ENCODE assay signal across 8 cellular contexts in genomic region chr2:231781798-231782726, GRCh38. TPM values are rescaled to one million over a fixed set of nuclear protein-coding genes. Genes with fewer than 3 reads are reported as not detected.
DNase-seq lines count a peak whose midpoint lies in the region; ATAC-seq and TF ChIP-seq lines count a peak whose summit lies in the region.

No MANE protein-coding gene starts in this region.

- H3K9me3 ChIP-seq in T-helper 17 cell (ENCODE audit: control insufficient read depth, low read length, poor library complexity, severe bottlenecking): no peaks in the 10 kb centered on the region

- no peaks in the 10 kb centered on the region for H3K27me3 Mint-ChIP-seq in T-helper 17 cell
- no peaks in the 10 kb centered on the region for H3K27me3 Mint-ChIP-seq in effector memory CD8-positive, alpha-beta T cell

- H3K9me3 Mint-ChIP-seq in effector memory CD8-positive, alpha-beta T cell: no peaks in the 10 kb centered on the region

- peaks cover 3% of the 10 kb centered on the region for H3K36me3 Mint-ChIP-seq in T-helper 17 cell (ENCODE audit: low read depth)
- H3K36me3 Mint-ChIP-seq in effector memory CD8-positive, alpha-beta T cell (ENCODE audit: insufficient read depth): peaks cover 18% of the 10 kb centered on the region

- H3K4me1 Mint-ChIP-seq in T-helper 17 cell: peaks cover 56% of the 10 kb centered on the region
- H3K4me1 Mint-ChIP-seq in effector memory CD8-positive, alpha-beta T cell (ENCODE audit: low read depth in 2 of 2): peaks cover 59 to 75% of the 10 kb centered on the region in 2 donors

- H3K27ac Mint-ChIP-seq in T-helper 17 cell: peak overlapping the region; percentile 97
- peak overlapping the region; percentile 99 for H3K27ac Mint-ChIP-seq in effector memory CD8-positive, alpha-beta T cell

- peak overlapping the region; percentile 99 for H3K4me3 Mint-ChIP-seq in T-helper 17 cell
- peak overlapping the region; percentile 97 to 99 for H3K4me3 Mint-ChIP-seq in effector memory CD8-positive, alpha-beta T cell

- H3K27ac ChIP-seq in C4-2B: peak overlapping the region; percentile 67

- no peak for TF ChIP-seq CTCF in C4-2B (conservative IDR thresholded peaks at IDR 0.05)

- peak in 1 of 3 donors; percentile 15 for DNase-seq in T-helper 17 cell
- peak in 1 of 3 experiments; percentile 9 for DNase-seq in effector memory CD8-positive, alpha-beta T cell
- DNase-seq in mucosa of gallbladder (ENCODE audit: low spot score): peak; percentile 12
- no peak for DNase-seq in NCI-H2081 treated with DMSO at 0.1 percent for 48 hours (lab: John Stamatoyannopoulos, UW)
- no peak for DNase-seq in iPS-NIHi7 (ENCODE audit: extremely low spot score)

- ATAC-seq in HG03025 (IDR thresholded peaks at IDR 0.05; ENCODE audit: low FRiP score, unreplicated experiment): peak; percentile 0
- ATAC-seq in T-helper 17 cell: peak; percentile 9
- no peak for ATAC-seq in effector memory CD8-positive, alpha-beta T cell (replicated peaks)
- ATAC-seq in HG02885 (IDR thresholded peaks at IDR 0.05; ENCODE audit: poor library complexity, unreplicated experiment): no peak

RNA-seq across cellular contexts. Expression of gene PDE6D, which starts 1.0 kb away (rescaled TPM):
- total RNA-seq in T-helper 17 cell: 10 to 100 TPM; 19.3 to 21.6 TPM
- 24.4 TPM for total RNA-seq in mucosa of gallbladder

RNA-seq across cellular contexts. Expression of gene COPS7B, which starts 4.2 kb away (rescaled TPM):
- total RNA-seq in T-helper 17 cell: 10 to 100 TPM; 38.9 to 46.4 TPM
- 36.9 TPM for total RNA-seq in mucosa of gallbladder

Comparison
In these comparisons a context has a peak if more than half of its experiments do, and no peak if none do; other contexts are left out.
1. ATAC-seq: peak in HG03025 (single experiment) and T-helper 17 cell (single experiment); none in effector memory CD8-positive, alpha-beta T cell (single experiment) and HG02885 (single experiment).